Comparison of ENCODE assay signal across 2 cellular contexts in the genomic region with DNA sequence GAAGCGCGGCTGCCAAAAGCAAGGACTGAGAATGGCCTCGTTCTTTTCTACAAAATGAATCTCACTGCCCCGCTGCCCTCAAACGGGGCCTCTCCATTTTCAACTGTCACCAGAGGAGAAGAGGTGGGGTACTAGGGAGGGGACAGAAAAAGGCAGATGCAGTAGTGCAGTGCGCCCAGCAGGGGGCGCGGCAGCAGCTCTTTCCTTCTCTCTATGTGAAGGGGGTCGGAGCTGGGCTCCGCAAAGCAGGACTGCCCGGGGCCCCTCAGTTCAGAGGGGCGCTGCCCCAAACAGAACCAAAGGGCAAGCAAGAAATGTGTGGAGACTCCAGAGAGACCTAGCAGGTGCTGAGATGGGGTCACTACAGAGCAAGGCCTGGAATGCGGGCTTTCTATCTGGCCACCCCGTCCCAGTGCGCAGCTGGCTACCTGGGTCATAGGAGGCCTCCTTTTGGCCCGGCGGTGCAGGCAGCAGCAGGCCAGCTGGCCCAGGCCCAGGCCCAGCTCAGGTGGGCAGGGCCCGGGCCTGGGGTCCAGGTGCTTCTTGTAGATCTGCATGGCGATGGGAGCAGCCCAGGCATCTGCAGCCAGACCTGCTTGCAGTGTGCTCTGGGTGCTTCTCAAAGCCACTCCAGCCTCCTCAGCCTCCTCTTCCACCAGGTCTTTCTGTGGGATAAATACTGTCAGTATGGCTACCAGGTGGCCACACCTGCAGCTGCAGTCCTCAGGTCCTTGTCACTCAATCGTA.
A peak's percentile ranks its signal among the peaks of the same experiment; 100 is the strongest.
TF ChIP-seq lines count a peak whose summit lies in the region.

No MANE protein-coding gene starts in this region.

TF ChIP-seq in GM23338, 12 proteins besides CTCF, POLR2A, EP300 and RAD21 (continues in another document):
- TF ChIP-seq ZNF331 (CRISPR knock-in tag; IDR thresholded peaks at IDR 0.05; ENCODE audit: low read depth) (no peak), EZH2phosphoT487 (IDR thresholded peaks at IDR 0.05; ENCODE audit: unreplicated experiment) (no peak), POLR2AphosphoS5 (IDR thresholded peaks at IDR 0.05; ENCODE audit: low read depth) (no peak), STAT1 (IDR thresholded peaks at IDR 0.05; ENCODE audit: unreplicated experiment) (no peak), NANOG (IDR thresholded peaks at IDR 0.05; ENCODE audit: borderline replicate concordance) (no peak), ZNF114 (CRISPR knock-in tag; IDR thresholded peaks at IDR 0.05) (no peak)
- TF ChIP-seq, protein P1, sequence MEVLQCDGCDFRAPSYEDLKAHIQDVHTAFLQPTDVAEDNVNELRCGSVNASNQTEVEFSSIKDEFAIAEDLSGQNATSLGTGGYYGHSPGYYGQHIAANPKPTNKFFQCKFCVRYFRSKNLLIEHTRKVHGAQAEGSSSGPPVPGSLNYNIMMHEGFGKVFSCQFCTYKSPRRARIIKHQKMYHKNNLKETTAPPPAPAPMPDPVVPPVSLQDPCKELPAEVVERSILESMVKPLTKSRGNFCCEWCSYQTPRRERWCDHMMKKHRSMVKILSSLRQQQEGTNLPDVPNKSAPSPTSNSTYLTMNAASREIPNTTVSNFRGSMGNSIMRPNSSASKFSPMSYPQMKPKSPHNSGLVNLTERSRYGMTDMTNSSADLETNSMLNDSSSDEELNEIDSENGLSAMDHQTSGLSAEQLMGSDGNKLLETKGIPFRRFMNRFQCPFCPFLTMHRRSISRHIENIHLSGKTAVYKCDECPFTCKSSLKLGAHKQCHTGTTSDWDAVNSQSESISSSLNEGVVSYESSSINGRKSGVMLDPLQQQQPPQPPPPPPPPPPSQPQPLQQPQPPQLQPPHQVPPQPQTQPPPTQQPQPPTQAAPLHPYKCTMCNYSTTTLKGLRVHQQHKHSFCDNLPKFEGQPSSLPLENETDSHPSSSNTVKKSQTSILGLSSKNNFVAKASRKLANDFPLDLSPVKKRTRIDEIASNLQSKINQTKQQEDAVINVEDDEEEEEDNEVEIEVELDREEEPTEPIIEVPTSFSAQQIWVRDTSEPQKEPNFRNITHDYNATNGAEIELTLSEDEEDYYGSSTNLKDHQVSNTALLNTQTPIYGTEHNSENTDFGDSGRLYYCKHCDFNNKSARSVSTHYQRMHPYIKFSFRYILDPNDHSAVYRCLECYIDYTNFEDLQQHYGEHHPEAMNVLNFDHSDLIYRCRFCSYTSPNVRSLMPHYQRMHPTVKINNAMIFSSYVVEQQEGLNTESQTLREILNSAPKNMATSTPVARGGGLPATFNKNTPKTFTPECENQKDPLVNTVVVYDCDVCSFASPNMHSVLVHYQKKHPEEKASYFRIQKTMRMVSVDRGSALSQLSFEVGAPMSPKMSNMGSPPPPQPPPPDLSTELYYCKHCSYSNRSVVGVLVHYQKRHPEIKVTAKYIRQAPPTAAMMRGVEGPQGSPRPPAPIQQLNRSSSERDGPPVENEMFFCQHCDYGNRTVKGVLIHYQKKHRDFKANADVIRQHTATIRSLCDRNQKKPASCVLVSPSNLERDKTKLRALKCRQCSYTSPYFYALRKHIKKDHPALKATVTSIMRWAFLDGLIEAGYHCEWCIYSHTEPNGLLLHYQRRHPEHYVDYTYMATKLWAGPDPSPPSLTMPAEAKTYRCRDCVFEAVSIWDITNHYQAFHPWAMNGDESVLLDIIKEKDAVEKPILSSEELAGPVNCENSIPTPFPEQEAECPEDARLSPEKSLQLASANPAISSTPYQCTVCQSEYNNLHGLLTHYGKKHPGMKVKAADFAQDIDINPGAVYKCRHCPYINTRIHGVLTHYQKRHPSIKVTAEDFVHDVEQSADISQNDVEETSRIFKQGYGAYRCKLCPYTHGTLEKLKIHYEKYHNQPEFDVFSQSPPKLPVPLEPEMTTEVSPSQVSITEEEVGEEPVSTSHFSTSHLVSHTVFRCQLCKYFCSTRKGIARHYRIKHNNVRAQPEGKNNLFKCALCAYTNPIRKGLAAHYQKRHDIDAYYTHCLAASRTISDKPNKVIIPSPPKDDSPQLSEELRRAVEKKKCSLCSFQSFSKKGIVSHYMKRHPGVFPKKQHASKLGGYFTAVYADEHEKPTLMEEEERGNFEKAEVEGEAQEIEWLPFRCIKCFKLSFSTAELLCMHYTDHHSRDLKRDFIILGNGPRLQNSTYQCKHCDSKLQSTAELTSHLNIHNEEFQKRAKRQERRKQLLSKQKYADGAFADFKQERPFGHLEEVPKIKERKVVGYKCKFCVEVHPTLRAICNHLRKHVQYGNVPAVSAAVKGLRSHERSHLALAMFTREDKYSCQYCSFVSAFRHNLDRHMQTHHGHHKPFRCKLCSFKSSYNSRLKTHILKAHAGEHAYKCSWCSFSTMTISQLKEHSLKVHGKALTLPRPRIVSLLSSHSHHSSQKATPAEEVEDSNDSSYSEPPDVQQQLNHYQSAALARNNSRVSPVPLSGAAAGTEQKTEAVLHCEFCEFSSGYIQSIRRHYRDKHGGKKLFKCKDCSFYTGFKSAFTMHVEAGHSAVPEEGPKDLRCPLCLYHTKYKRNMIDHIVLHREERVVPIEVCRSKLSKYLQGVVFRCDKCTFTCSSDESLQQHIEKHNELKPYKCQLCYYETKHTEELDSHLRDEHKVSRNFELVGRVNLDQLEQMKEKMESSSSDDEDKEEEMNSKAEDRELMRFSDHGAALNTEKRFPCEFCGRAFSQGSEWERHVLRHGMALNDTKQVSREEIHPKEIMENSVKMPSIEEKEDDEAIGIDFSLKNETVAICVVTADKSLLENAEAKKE (CRISPR knock-in tag; IDR thresholded peaks at IDR 0.05), result no peak
- TF ChIP-seq, protein P2, sequence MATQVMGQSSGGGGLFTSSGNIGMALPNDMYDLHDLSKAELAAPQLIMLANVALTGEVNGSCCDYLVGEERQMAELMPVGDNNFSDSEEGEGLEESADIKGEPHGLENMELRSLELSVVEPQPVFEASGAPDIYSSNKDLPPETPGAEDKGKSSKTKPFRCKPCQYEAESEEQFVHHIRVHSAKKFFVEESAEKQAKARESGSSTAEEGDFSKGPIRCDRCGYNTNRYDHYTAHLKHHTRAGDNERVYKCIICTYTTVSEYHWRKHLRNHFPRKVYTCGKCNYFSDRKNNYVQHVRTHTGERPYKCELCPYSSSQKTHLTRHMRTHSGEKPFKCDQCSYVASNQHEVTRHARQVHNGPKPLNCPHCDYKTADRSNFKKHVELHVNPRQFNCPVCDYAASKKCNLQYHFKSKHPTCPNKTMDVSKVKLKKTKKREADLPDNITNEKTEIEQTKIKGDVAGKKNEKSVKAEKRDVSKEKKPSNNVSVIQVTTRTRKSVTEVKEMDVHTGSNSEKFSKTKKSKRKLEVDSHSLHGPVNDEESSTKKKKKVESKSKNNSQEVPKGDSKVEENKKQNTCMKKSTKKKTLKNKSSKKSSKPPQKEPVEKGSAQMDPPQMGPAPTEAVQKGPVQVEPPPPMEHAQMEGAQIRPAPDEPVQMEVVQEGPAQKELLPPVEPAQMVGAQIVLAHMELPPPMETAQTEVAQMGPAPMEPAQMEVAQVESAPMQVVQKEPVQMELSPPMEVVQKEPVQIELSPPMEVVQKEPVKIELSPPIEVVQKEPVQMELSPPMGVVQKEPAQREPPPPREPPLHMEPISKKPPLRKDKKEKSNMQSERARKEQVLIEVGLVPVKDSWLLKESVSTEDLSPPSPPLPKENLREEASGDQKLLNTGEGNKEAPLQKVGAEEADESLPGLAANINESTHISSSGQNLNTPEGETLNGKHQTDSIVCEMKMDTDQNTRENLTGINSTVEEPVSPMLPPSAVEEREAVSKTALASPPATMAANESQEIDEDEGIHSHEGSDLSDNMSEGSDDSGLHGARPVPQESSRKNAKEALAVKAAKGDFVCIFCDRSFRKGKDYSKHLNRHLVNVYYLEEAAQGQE (IDR thresholded peaks at IDR 0.05; ENCODE audit: unreplicated experiment), result no peak

TF ChIP-seq in GM12878, 131 proteins besides CTCF, POLR2A, EP300 and RAD21:
- TF ChIP-seq EGR1 (IDR thresholded peaks at IDR 0.05; ENCODE audit: borderline replicate concordance in 1 of 2, low read depth in 2 of 2, low read length in 2 of 2) (no peak), YY1 (IDR thresholded peaks at IDR 0.05; ENCODE audit: low read depth, low read length) (0 out of 2 replicates have a peak, but pooled peaks have one; percentile 23), SMC3 (IDR thresholded peaks at IDR 0.05; ENCODE audit: borderline replicate concordance, low read length) (peak; percentile 49; the same call in 1 of the 2 replicates)
